In genomic region chr18:13912601-13913000, GRCh38 we compare ENCODE assay signal across 6 cellular contexts. TPM values are rescaled to one million over a fixed set of nuclear protein-coding genes. Genes with fewer than 3 reads are reported as not detected.
"Had no signal": no experiment of that assay in that cellular context is flagged by ENCODE, and none has a peak within 500 bp of the region (broad histone marks: within the 10 kb centered on the region; RNA-seq: fewer than 3 reads in every experiment).

No MANE protein-coding gene starts in this region.

- DNase-seq: H9, HCEC 1CT, IMR-90 had no signal

- ATAC-seq: GM23338 had no signal

- H3K4me2 ChIP-seq: GM23338 had no signal

- H3K4me3 ChIP-seq: GM23338 had no signal

RNA-seq across cellular contexts. Expression of gene MC2R, which starts 2.7 kb away (rescaled TPM):
- total RNA-seq: GM23338, H1, H9, HT-29, IMR-90 had no signal
- polyA plus RNA-seq: GM23338, H1, IMR-90 had no signal
